19 cellular contexts compared by ENCODE assay signal in the genomic region with DNA sequence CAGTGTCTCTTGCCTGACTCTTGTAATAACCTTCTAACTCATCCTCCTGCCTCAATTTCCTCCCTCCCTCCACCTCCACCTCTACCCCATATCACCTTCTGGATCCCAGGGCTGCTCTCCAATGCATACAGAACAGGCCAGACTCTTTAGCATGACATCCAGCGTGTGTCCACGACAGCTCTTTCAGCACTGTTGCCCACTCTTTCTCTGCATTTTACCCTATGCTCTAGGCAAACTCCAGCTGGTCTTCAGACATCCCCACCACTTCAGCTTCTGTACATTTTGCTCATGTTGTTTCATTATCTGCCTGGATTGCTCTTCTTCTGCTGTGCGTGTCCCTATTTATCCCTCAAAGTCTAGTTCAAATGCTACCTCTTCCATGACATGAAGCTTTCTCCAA. TPM values are rescaled to one million over a fixed set of nuclear protein-coding genes. Genes with fewer than 3 reads are reported as not detected.
DNase-seq lines count a peak whose midpoint lies in the region; ATAC-seq and TF ChIP-seq lines count a peak whose summit lies in the region.
"Had no signal": no experiment of that assay in that cellular context is flagged by ENCODE, and none has a peak within 500 bp of the region (broad histone marks: within the 10 kb centered on the region; RNA-seq: fewer than 3 reads in every experiment).

No MANE protein-coding gene starts in this region.

- H4K20me1 ChIP-seq in IMR-90 (ENCODE audit: insufficient read depth, low read length), result peaks cover 7% of the 10 kb centered on the region; the same call in 1 of the 2 replicates

- dilution Hi-C loops in IMR-90 (cut with HindIII; ENCODE audit: low sequenced_read_pairs, unreplicated experiment), result no loop called here

- WGBS in IMR-90 (ENCODE audit: extremely low coverage in 2 of 2, insufficient read length in 1 of 2), 2 experiments, result 86% methylated on average over 3 of the region's 3 CpGs; no CpG with 5 or more reads in 1 of the 2 experiments
- WGBS in mesenchymal stem cell, result 96% methylated on average over 3 of the region's 3 CpGs

- H3K36me3 ChIP-seq in IMR-90 (ENCODE audit: control insufficient read depth, insufficient read depth, low read length) (no peaks in the 10 kb centered on the region), mesenchymal stem cell (ENCODE audit: control insufficient read depth in 1 of 2, insufficient read depth in 2 of 2, low read depth in 1 of 2, low read length in 2 of 2) (peaks cover 6 to 28% of the 10 kb centered on the region in 2 experiments), stomach smooth muscle (ENCODE audit: control insufficient read depth in 2 of 2, insufficient read depth in 2 of 2, low read length in 2 of 2) (no peaks in the 10 kb centered on the region)
- H3K36me3 ChIP-seq: breast epithelium, thoracic aorta had no signal

- intact Hi-C loops in IMR-90 (cut with micrococcal nuclease), result no loop called here

- H2BK12ac ChIP-seq in mesenchymal stem cell (ENCODE audit: low read length in 2 of 2), result peak overlapping the region; percentile 15 to 16

- H4K91ac ChIP-seq in IMR-90 (ENCODE audit: insufficient read depth, low read depth, low read length) (peak overlapping the region; percentile 58; the same call in 1 of the 2 replicates), mesenchymal stem cell (ENCODE audit: low read length) (peak overlapping the region; percentile 93)

- H3K27ac ChIP-seq in IMR-90 (ENCODE audit: insufficient read depth, low read length), result no peak overlapping the region
- peak overlapping the region; percentile 72 for H3K27ac ChIP-seq in cingulate gyrus (ENCODE audit: low read depth, low read length)
- H3K27ac ChIP-seq in mesenchymal stem cell (ENCODE audit: low read length, poor library complexity, severe bottlenecking), result no peak overlapping the region
- peak overlapping the region; percentile 70 for H3K27ac ChIP-seq in stomach smooth muscle (ENCODE audit: low read length)

- BruUV-seq in IMR-90 (replicated peaks; lab: Mats Ljungman, UMichigan), result no TSS peak

- no peaks in the 10 kb centered on the region for H3K27me3 ChIP-seq in IMR-90 (ENCODE audit: control insufficient read depth, insufficient read depth, low read length)
- no peaks in the 10 kb centered on the region for H3K27me3 ChIP-seq in mesenchymal stem cell (ENCODE audit: control insufficient read depth in 1 of 2, insufficient read depth in 1 of 2, low read length in 2 of 2)
- no peaks in the 10 kb centered on the region for H3K27me3 ChIP-seq in stomach smooth muscle (ENCODE audit: control insufficient read depth in 1 of 2, insufficient read depth in 2 of 2, low read length in 2 of 2)
- H3K27me3 ChIP-seq: breast epithelium had no signal

- peaks cover 35% of the 10 kb centered on the region for H3K4me1 ChIP-seq in IMR-90 (ENCODE audit: control insufficient read depth, insufficient read depth, low read length)
- H3K4me1 ChIP-seq in mesenchymal stem cell (ENCODE audit: control insufficient read depth, insufficient read depth, low read depth, low read length), result peaks cover 28% of the 10 kb centered on the region
- peaks cover 86% of the 10 kb centered on the region for H3K4me1 ChIP-seq in stomach smooth muscle (ENCODE audit: control insufficient read depth, insufficient read depth, low read length)

- H3K14ac ChIP-seq in IMR-90 (replicated peaks; ENCODE audit: low read depth, low read length) (peak overlapping the region; percentile 84; the same call in 1 of the 2 replicates), mesenchymal stem cell (ENCODE audit: low read length in 2 of 2) (no peak overlapping the region)

- H2AK5ac ChIP-seq in IMR-90 (ENCODE audit: low read depth, low read length), result peak overlapping the region; percentile 37
- H2AK5ac ChIP-seq in mesenchymal stem cell (ENCODE audit: low read length, severe bottlenecking), result no peak overlapping the region

- H2BK15ac ChIP-seq in IMR-90 (ENCODE audit: low read depth, low read length) (0 out of 3 replicates have a peak overlapping the region, but pooled peaks have one; percentile 0), mesenchymal stem cell (ENCODE audit: low read depth, poor library complexity, severe bottlenecking) (peak overlapping the region; percentile 3)

- H3K9me3 ChIP-seq in IMR-90 (ENCODE audit: control insufficient read depth, insufficient read depth, low read length), result no peaks in the 10 kb centered on the region
- no peaks in the 10 kb centered on the region for H3K9me3 ChIP-seq in mesenchymal stem cell (ENCODE audit: control insufficient read depth, low read length)
- no peaks in the 10 kb centered on the region for H3K9me3 ChIP-seq in stomach smooth muscle (ENCODE audit: control insufficient read depth in 2 of 2, low read length in 2 of 2)
- H3K9me3 ChIP-seq: breast epithelium, thoracic aorta had no signal

- H3K18ac ChIP-seq in IMR-90 (ENCODE audit: low read depth, low read length) (no peak overlapping the region), mesenchymal stem cell (ENCODE audit: low read depth in 1 of 2, low read length in 2 of 2) (peak overlapping the region; percentile 50 to 89)

- H3K79me1 ChIP-seq in IMR-90 (ENCODE audit: low read depth in 1 of 2, low read length in 2 of 2) (peaks cover 18 to 74% of the 10 kb centered on the region in 2 experiments; a peak in 2 of 4 replicates), mesenchymal stem cell (replicated peaks; ENCODE audit: low read length, poor library complexity, severe bottlenecking) (peaks cover 24% of the 10 kb centered on the region)

- H3K4ac ChIP-seq in IMR-90 (ENCODE audit: low read depth, low read length) (peak overlapping the region; percentile 72), mesenchymal stem cell (ENCODE audit: low read depth in 1 of 2, low read length in 2 of 2) (peak overlapping the region in 1 of 2 experiments; percentile 6)

- H3K4me3 ChIP-seq in IMR-90 (ENCODE audit: insufficient read depth, low read depth, low read length) (no peak overlapping the region), mesenchymal stem cell (ENCODE audit: insufficient read depth in 1 of 2, low read depth in 1 of 2, low read length in 2 of 2) (peak overlapping the region in 1 of 2 experiments; percentile 41), stomach smooth muscle (ENCODE audit: low read length in 2 of 2) (no peak overlapping the region)
- H3K4me3 ChIP-seq: breast epithelium, thoracic aorta had no signal

- DNase-seq in IMR-90 (no peak), mesenchymal stem cell (no peak)
- DNase-seq in stimulated activated CD4-positive, alpha-beta T cell treated with anti-CD3 and anti-CD28 coated beads, Interleukin-4, amount 100 ng/mL, for 24 hours, result no peak
- DNase-seq in stimulated activated CD4-positive, alpha-beta T cell treated with anti-CD3 and anti-CD28 coated beads, Interleukin-4, amount 100 ng/mL, for 1 hour, result no peak
- no peak for DNase-seq in stimulated activated CD4-positive, alpha-beta T cell treated with anti-CD3 and anti-CD28 coated beads, Interleukin-12 subunit alpha, Interleukin-12 subunit beta, amount 100 ng/mL, for 4 hours
- DNase-seq: activated CD4-positive, alpha-beta T cell treated with anti-CD3 and anti-CD28 coated beads, Interleukin-2, amount 10 ng/mL, durations not matched to agents 7 days and 5 days; activated gamma-delta T cell; kidney glomerular epithelial cell; NCI-H1930; NCI-H345; NCI-H82; nephron progenitor cell; PC-3; T-helper 17 cell had no signal

- peak overlapping the region; percentile 9; the same call in 1 of the 2 replicates for H2BK20ac ChIP-seq in IMR-90 (ENCODE audit: low read depth, low read length)

- H3K23ac ChIP-seq in IMR-90 (ENCODE audit: low read depth, low read length) (peak overlapping the region; percentile 46; the same call in 1 of the 2 replicates), mesenchymal stem cell (ENCODE audit: low read length in 2 of 2) (peak overlapping the region in 1 of 2 experiments; percentile 7)

- in situ Hi-C loops in IMR-90 (cut with MboI; ENCODE audit: low sequenced_read_pairs), result no loop called here

- peak overlapping the region; percentile 46; the same call in 1 of the 2 replicates for H2BK120ac ChIP-seq in IMR-90 (ENCODE audit: low read depth, low read length)
- H2BK120ac ChIP-seq in mesenchymal stem cell (ENCODE audit: low read depth, low read length), result no peak overlapping the region

- H3K9me1 ChIP-seq in IMR-90 (ENCODE audit: insufficient read depth, low read length), result peaks cover 32% of the 10 kb centered on the region

- H3K4me2 ChIP-seq in IMR-90 (ENCODE audit: low read depth, low read length) (no peak overlapping the region), mesenchymal stem cell (ENCODE audit: low read length, poor library complexity, severe bottlenecking) (no peak overlapping the region)

- peak overlapping the region; percentile 31 for H2AK9ac ChIP-seq in IMR-90 (replicated peaks; ENCODE audit: low read depth, low read length, poor library complexity)

- no peak overlapping the region for H3K9ac ChIP-seq in IMR-90 (ENCODE audit: low read depth, low read length)
- H3K9ac ChIP-seq in mesenchymal stem cell (ENCODE audit: low read length), result peak overlapping the region; percentile 80
- H3K9ac ChIP-seq in stomach smooth muscle (ENCODE audit: low read length in 2 of 2), result peak overlapping the region in 1 of 2 donors; percentile 13

- no peak for TF ChIP-seq CTCF in IMR-90 (conservative IDR thresholded peaks at IDR 0.05; ENCODE audit: low read depth, low read length)

- H2AFZ ChIP-seq in IMR-90 (replicated peaks; ENCODE audit: low read length, poor library complexity) (no peak overlapping the region), mesenchymal stem cell (ENCODE audit: low read depth, low read length) (no peak overlapping the region)

- TF ChIP-seq POLR2A in IMR-90 (IDR thresholded peaks at IDR 0.05; ENCODE audit: low read depth, low read length), result no peak

- H4K8ac ChIP-seq in IMR-90 (ENCODE audit: low read depth in 2 of 2, low read length in 2 of 2) (peak overlapping the region in 1 of 2 experiments; percentile 67; a peak in 2 of 4 replicates), mesenchymal stem cell (ENCODE audit: low read length) (peak overlapping the region; percentile 85)

- CTCF ChIA-PET in IMR-90 (lab: Yijun Ruan, JAX), result interaction anchor here (1.1 kb wide), 1 partner anchor 20 kb away, joined by 3 read pairs; no protein-coding TSS in a partner anchor

- no peak overlapping the region for H3K56ac ChIP-seq in IMR-90 (ENCODE audit: extremely low read depth, insufficient read depth, low read length)

- POLR2A ChIA-PET in IMR-90 (lab: Charles Lee; ENCODE audit: unreplicated experiment), result no interaction called here

- no peak for TF ChIP-seq RAD21 in IMR-90 (IDR thresholded peaks at IDR 0.05; ENCODE audit: low read length)

- H2BK5ac ChIP-seq in IMR-90 (ENCODE audit: low read depth, low read length, poor library complexity, severe bottlenecking), result no peak overlapping the region
- H2BK5ac ChIP-seq in mesenchymal stem cell (ENCODE audit: low read depth, low read length, poor library complexity, severe bottlenecking), result no peak overlapping the region

- no peak overlapping the region for H4K5ac ChIP-seq in IMR-90 (ENCODE audit: low read depth, low read length)

- no peak for ATAC-seq in IMR-90 (ENCODE audit: low read depth)
- ATAC-seq in HG03442 (IDR thresholded peaks at IDR 0.05; ENCODE audit: unreplicated experiment), result no peak
- ATAC-seq: PC-3, T-helper 17 cell had no signal

RNA-seq across cellular contexts. Expression of gene INKA2, which starts 4.8 kb away (rescaled TPM):
- 1.7 and 2.2 TPM in 2 replicates for total RNA-seq in IMR-90 (2012; rRNA removed)
- 1.3 and 2.6 TPM in 2 replicates for polyA plus RNA-seq in IMR-90 (2012; rRNA removed)
- polyA plus RNA-seq in IMR-90 (2012; cell fraction: cytosol; rRNA removed), result 0.66 and 2.2 TPM in 2 replicates
- polyA plus RNA-seq in IMR-90 (2012; cell fraction: nucleus; rRNA removed; ENCODE audit: low replicate concordance), result 2.8 and 5.6 TPM in 2 replicates
- polyA plus RNA-seq in mesenchymal stem cell (2013, experiment 1 of 2), result 4.3 TPM
- polyA plus RNA-seq in mesenchymal stem cell (2013, experiment 2 of 2), result 3.7 TPM

RNA-seq across cellular contexts. Expression of gene DDX20, which starts 21.3 kb away (rescaled TPM):
- total RNA-seq in IMR-90 (2012; rRNA removed), result 10.9 and 14.2 TPM in 2 replicates
- polyA plus RNA-seq in IMR-90 (2012; rRNA removed), result 4.4 and 5.7 TPM in 2 replicates
- 1.1 and 1.5 TPM in 2 replicates for polyA plus RNA-seq in IMR-90 (2012; cell fraction: cytosol; rRNA removed)
- polyA plus RNA-seq in IMR-90 (2012; cell fraction: nucleus; rRNA removed; ENCODE audit: low replicate concordance), result 3.2 and 8.6 TPM in 2 replicates
- polyA plus RNA-seq in mesenchymal stem cell (2013, experiment 1 of 2), result 8.2 TPM
- polyA plus RNA-seq in mesenchymal stem cell (2013, experiment 2 of 2), result 9.0 TPM

Comparison
In these comparisons a context has a peak if more than half of its experiments do, and no peak if none do; other contexts are left out.
1. H3K27ac ChIP-seq: peak in cingulate gyrus (single experiment) and stomach smooth muscle (single experiment); none in IMR-90 (single experiment) and mesenchymal stem cell (single experiment).